ENCODE assay signal across 22 cellular contexts in genomic region chr5:175597718-175598117, GRCh38.
DNase-seq lines count a peak whose midpoint lies in the region; ATAC-seq and TF ChIP-seq lines count a peak whose summit lies in the region.
"Had no signal": no experiment of that assay in that cellular context is flagged by ENCODE, and none has a peak within 500 bp of the region (broad histone marks: within the 10 kb centered on the region; RNA-seq: fewer than 3 reads in every experiment).

No MANE protein-coding gene starts in this region.

- intact Hi-C loops in Right ventricle myocardium superior (cut with DNase I), result no loop called here
- intact Hi-C loops in left colon (cut with DNase I, micrococcal nuclease), result no loop called here
- intact Hi-C loops in lower lobe of right lung (cut with DNase I), result no loop called here

- TF ChIP-seq CTCF in lower lobe of right lung (IDR thresholded peaks at IDR 0.05), result no peak

- peak; percentile 40 for ATAC-seq in Right ventricle myocardium superior (ENCODE audit: poor library complexity)
- ATAC-seq in left colon, result peak; percentile 58
- ATAC-seq in lower lobe of right lung, result no peak

- DNase-seq in DMS53 (lab: John Stamatoyannopoulos, UW) (peak; percentile 54), DMS53 treated with DMSO at 0.1 percent for 48 hours (lab: John Stamatoyannopoulos, UW; ENCODE audit: unreplicated experiment) (no peak), NCI-H345 (lab: John Stamatoyannopoulos, UW) (peak; percentile 38), Right ventricle myocardium superior (no peak), left colon (no peak), germinal center (ENCODE audit: low spot score) (no peak), lower lobe of right lung (no peak), islet precursor cell (no peak)
- DNase-seq: BE2C; CD4-positive, alpha-beta T cell; GF-D8; GOT3; IMR-90; Karpas-422; MM.1S; NCI-H1105 treated with DMSO at 0.1 percent for 48 hours; NCI-H1694 treated with DMSO at 0.1 percent for 48 hours; NCI-H446; NCI-H82; PC-9; SK-N-SH had no signal

- H3K27ac ChIP-seq in lower lobe of right lung, result no peak overlapping the region
- H3K27ac ChIP-seq: 22Rv1, PC-9 had no signal

- H3K27me3 ChIP-seq in lower lobe of right lung (ENCODE audit: low read depth), result peaks cover 21% of the 10 kb centered on the region

- H3K9me3 ChIP-seq in lower lobe of right lung, result no peaks in the 10 kb centered on the region
- H3K9me3 ChIP-seq: BE2C, SK-N-SH had no signal

- no peaks in the 10 kb centered on the region for H3K4me1 ChIP-seq in lower lobe of right lung
- H3K4me1 ChIP-seq: BE2C had no signal

- no peaks in the 10 kb centered on the region for H3K36me3 ChIP-seq in lower lobe of right lung
- H3K36me3 ChIP-seq: BE2C had no signal

- H3K4me3 ChIP-seq in lower lobe of right lung, result no peak overlapping the region
- H3K4me3 ChIP-seq: PC-9 had no signal

Comparison
In these comparisons a context has a peak if more than half of its experiments do, and no peak if none do; other contexts are left out.
1. DNase-seq: peak in DMS53 (single experiment) and NCI-H345 (single experiment); none in DMS53 treated with DMSO at 0.1 percent for 48 hours (single experiment), Right ventricle myocardium superior (single experiment), left colon (0 of 2), germinal center (single experiment), lower lobe of right lung (single experiment) and islet precursor cell (single experiment).
2. ATAC-seq: peak in Right ventricle myocardium superior (single experiment) and left colon (single experiment); none in lower lobe of right lung (0 of 2).